In the genomic region with DNA sequence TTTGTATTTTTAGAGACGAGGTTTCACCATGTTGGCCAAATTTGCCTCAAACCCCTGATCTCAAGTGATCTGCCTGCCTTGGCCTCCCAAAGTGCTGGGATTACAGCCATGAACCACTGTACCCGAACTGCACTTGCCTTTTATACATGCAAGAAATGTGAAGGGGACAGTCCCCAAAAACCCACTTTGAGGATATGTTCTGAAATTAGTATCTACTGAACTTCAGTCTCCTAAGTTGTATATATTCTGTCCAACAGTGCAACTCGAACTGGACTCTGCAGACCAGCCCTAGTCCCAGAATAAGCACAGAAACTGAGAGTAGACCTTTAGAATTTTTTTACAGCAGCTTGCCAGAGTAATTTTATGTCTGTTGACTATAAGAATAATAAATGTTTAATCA, we compare ENCODE assay signal across 27 cellular contexts. TPM values are rescaled to one million over a fixed set of nuclear protein-coding genes. Genes with fewer than 3 reads are reported as not detected.
A peak's percentile ranks its signal among the peaks of the same experiment; 100 is the strongest.
DNase-seq lines count a peak whose midpoint lies in the region; ATAC-seq and TF ChIP-seq lines count a peak whose summit lies in the region.
"Had no signal": no experiment of that assay in that cellular context is flagged by ENCODE, and none has a peak within 500 bp of the region (broad histone marks: within the 10 kb centered on the region; RNA-seq: fewer than 3 reads in every experiment).

No MANE protein-coding gene starts in this region.

- H3K27ac ChIP-seq in KMS-11, result no peak overlapping the region
- H3K27ac ChIP-seq: BLaER1 treated with 17β-estradiol and CSF1 and Interleukin-3, amounts not matched to agents 10 nM and 100 nM; pancreas; thyroid gland had no signal

- ATAC-seq in activated T-cell treated with anti-CD3 and anti-CD28 coated beads, Interleukin-2, amount 50 U/mL, for 4 hours, result peak; percentile 35 to 38
- ATAC-seq in stimulated activated naive B cell treated with anti-CD40 and anti-IgM and Interleukin-4, amounts not matched to agents 10 μg/mL and 1 μg/mL and 100 μg/mL, for 72 hours (replicated peaks), result peak; percentile 84 to 89
- ATAC-seq: left ventricle myocardium superior, pancreas, right cardiac atrium had no signal

- no peak overlapping the region for H2AFZ ChIP-seq in KMS-11 (ENCODE audit: low read depth)

- peak overlapping the region; percentile 15; the same call in 1 of the 2 replicates for H3K4me2 ChIP-seq in KMS-11
- H3K4me2 ChIP-seq: BLaER1 treated with 17β-estradiol and CSF1 and Interleukin-3, amounts not matched to agents 10 nM and 100 nM had no signal

- no peak for DNase-seq in activated T-cell treated with anti-CD3 and anti-CD28 coated beads, Interleukin-2, amount 50 U/mL, for 4 hours
- DNase-seq in activated T-cell treated with anti-CD3 and anti-CD28 coated beads, Interleukin-2, amount 50 U/mL, for 1 hour, result no peak
- DNase-seq in activated T-helper 1 cell treated with anti-CD3 and anti-CD28 coated beads, Interleukin-12 subunit alpha, Interleukin-12 subunit beta, Interleukin-2, Interleukin-4 antibody, amounts not matched to agents 30 ng/mL and 10 ng/mL and 1 ng/mL, durations not matched to agents 14 hours and 24 hours and 36 hours (ENCODE audit: low spot score), result no peak
- DNase-seq in stimulated activated naive B cell treated with anti-CD40 and anti-IgM and Interleukin-4, amounts not matched to agents 10 μg/mL and 1 μg/mL and 100 μg/mL, for 72 hours, result peak; percentile 43
- DNase-seq in nephron progenitor cell (no peak), NCI-H1092 (lab: John Stamatoyannopoulos, UW) (no peak), dedifferentiated amniotic fluid mesenchymal stem cell (ENCODE audit: extremely low spot score) (no peak)
- DNase-seq: ACHN; activated gamma-delta T cell treated with Interleukin-2 at 50 U/mL for 16 hours; central memory CD4-positive, alpha-beta T cell; dermis blood vessel endothelial cell; EL; left ventricle myocardium superior; NCI-H1048; NCI-H2029; NCI-H226; NCI-H748 treated with DMSO at 0.1 percent for 48 hours; pancreas; right cardiac atrium; spleen; stimulated activated CD4-positive, alpha-beta T cell treated with anti-CD3 and anti-CD28 coated beads, Interleukin-4, amount 100 ng/mL, for 1 hour; stimulated activated naive CD4-positive, alpha-beta T cell; thyroid gland had no signal

- peaks cover 87% of the 10 kb centered on the region for H3K4me1 Mint-ChIP-seq in activated T-cell treated with anti-CD3 and anti-CD28 coated beads, Interleukin-2, amount 50 U/mL, for 4 hours (ENCODE audit: low read depth)
- peaks cover 94% of the 10 kb centered on the region for H3K4me1 Mint-ChIP-seq in activated T-helper 1 cell treated with anti-CD3 and anti-CD28 coated beads, Interleukin-12 subunit alpha, Interleukin-12 subunit beta, Interleukin-2, Interleukin-4 antibody, amounts not matched to agents 30 ng/mL and 10 ng/mL and 1 ng/mL, durations not matched to agents 14 hours and 24 hours and 36 hours (ENCODE audit: low read depth)
- H3K4me1 Mint-ChIP-seq in stimulated activated naive B cell treated with anti-CD40 and anti-IgM and Interleukin-4, amounts not matched to agents 10 μg/mL and 1 μg/mL and 100 μg/mL, for 72 hours, result peaks cover 56 to 91% of the 10 kb centered on the region in 2 donors
- H3K4me1 Mint-ChIP-seq in nephron progenitor cell, result no peaks in the 10 kb centered on the region

- TF ChIP-seq CTCF in KMS-11 (conservative IDR thresholded peaks at IDR 0.05; ENCODE audit: low read depth, low read length) (no peak), nephron progenitor cell (IDR thresholded peaks at IDR 0.05) (no peak)

- intact Hi-C loops in activated T-helper 1 cell treated with anti-CD3 and anti-CD28 coated beads, Interleukin-12 subunit alpha, Interleukin-12 subunit beta, Interleukin-2, Interleukin-4 antibody, amounts not matched to agents 30 ng/mL and 10 ng/mL and 1 ng/mL, durations not matched to agents 14 hours and 24 hours and 36 hours (cut with micrococcal nuclease), result no loop called here

- H3K27me3 ChIP-seq in KMS-11 (ENCODE audit: insufficient read depth, low read depth), result no peaks in the 10 kb centered on the region
- H3K27me3 ChIP-seq: BLaER1 treated with 17β-estradiol and CSF1 and Interleukin-3, amounts not matched to agents 10 nM and 100 nM; pancreas; spleen; thyroid gland had no signal

- H3K27ac Mint-ChIP-seq in activated T-helper 1 cell treated with anti-CD3 and anti-CD28 coated beads, Interleukin-12 subunit alpha, Interleukin-12 subunit beta, Interleukin-2, Interleukin-4 antibody, amounts not matched to agents 30 ng/mL and 10 ng/mL and 1 ng/mL, durations not matched to agents 14 hours and 24 hours and 36 hours, result peak overlapping the region; percentile 77
- peak overlapping the region; percentile 92 for H3K27ac Mint-ChIP-seq in stimulated activated naive B cell treated with anti-CD40 and anti-IgM and Interleukin-4, amounts not matched to agents 10 μg/mL and 1 μg/mL and 100 μg/mL, for 72 hours
- H3K27ac Mint-ChIP-seq in nephron progenitor cell, result no peak overlapping the region
- H3K27ac Mint-ChIP-seq: mesothelial cell of epicardium, nephron had no signal

- H4K20me1 ChIP-seq in KMS-11 (ENCODE audit: insufficient read depth), result no peaks in the 10 kb centered on the region

- H3K4me3 ChIP-seq in KMS-11 (IDR thresholded peaks at IDR 0.05; ENCODE audit: insufficient read depth, low read depth, low read length), result no peak overlapping the region
- H3K4me3 ChIP-seq: BLaER1 treated with 17β-estradiol and CSF1 and Interleukin-3, amounts not matched to agents 10 nM and 100 nM; pancreas; spleen; thyroid gland had no signal

- peaks cover 57% of the 10 kb centered on the region for H3K36me3 Mint-ChIP-seq in activated T-cell treated with anti-CD3 and anti-CD28 coated beads, Interleukin-2, amount 50 U/mL, for 4 hours (ENCODE audit: insufficient read depth)
- peaks cover 46% of the 10 kb centered on the region for H3K36me3 Mint-ChIP-seq in activated T-helper 1 cell treated with anti-CD3 and anti-CD28 coated beads, Interleukin-12 subunit alpha, Interleukin-12 subunit beta, Interleukin-2, Interleukin-4 antibody, amounts not matched to agents 30 ng/mL and 10 ng/mL and 1 ng/mL, durations not matched to agents 14 hours and 24 hours and 36 hours (ENCODE audit: low read depth)
- H3K36me3 Mint-ChIP-seq in stimulated activated naive B cell treated with anti-CD40 and anti-IgM and Interleukin-4, amounts not matched to agents 10 μg/mL and 1 μg/mL and 100 μg/mL, for 72 hours, result peaks cover 20 to 37% of the 10 kb centered on the region in 2 donors
- H3K36me3 Mint-ChIP-seq in nephron progenitor cell (ENCODE audit: low read depth), result peaks cover 30% of the 10 kb centered on the region

- no peaks in the 10 kb centered on the region for H3K36me3 ChIP-seq in KMS-11 (ENCODE audit: insufficient read depth)
- H3K36me3 ChIP-seq: pancreas, thyroid gland had no signal

- H3K79me2 ChIP-seq in KMS-11 (ENCODE audit: insufficient read depth, low read depth), result no peaks in the 10 kb centered on the region

- no peak overlapping the region for H3K9ac ChIP-seq in KMS-11
- H3K9ac ChIP-seq: BLaER1 treated with 17β-estradiol and CSF1 and Interleukin-3, amounts not matched to agents 10 nM and 100 nM had no signal

- no peaks in the 10 kb centered on the region for H3K27me3 Mint-ChIP-seq in activated T-cell treated with anti-CD3 and anti-CD28 coated beads, Interleukin-2, amount 50 U/mL, for 4 hours (ENCODE audit: low read depth)
- H3K27me3 Mint-ChIP-seq in activated T-helper 1 cell treated with anti-CD3 and anti-CD28 coated beads, Interleukin-12 subunit alpha, Interleukin-12 subunit beta, Interleukin-2, Interleukin-4 antibody, amounts not matched to agents 30 ng/mL and 10 ng/mL and 1 ng/mL, durations not matched to agents 14 hours and 24 hours and 36 hours (ENCODE audit: insufficient read depth), result no peaks in the 10 kb centered on the region
- no peaks in the 10 kb centered on the region for H3K27me3 Mint-ChIP-seq in stimulated activated naive B cell treated with anti-CD40 and anti-IgM and Interleukin-4, amounts not matched to agents 10 μg/mL and 1 μg/mL and 100 μg/mL, for 72 hours
- H3K27me3 Mint-ChIP-seq in nephron progenitor cell (ENCODE audit: low read depth, poor library complexity), result no peaks in the 10 kb centered on the region

- H3K4me1 ChIP-seq in KMS-11 (ENCODE audit: low read depth, poor library complexity, severe bottlenecking), result peaks cover 42% of the 10 kb centered on the region
- H3K4me1 ChIP-seq: pancreas, thyroid gland had no signal

- peaks cover 19% of the 10 kb centered on the region for H3K9me3 Mint-ChIP-seq in activated T-cell treated with anti-CD3 and anti-CD28 coated beads, Interleukin-2, amount 50 U/mL, for 4 hours
- peaks cover 10% of the 10 kb centered on the region for H3K9me3 Mint-ChIP-seq in activated T-helper 1 cell treated with anti-CD3 and anti-CD28 coated beads, Interleukin-12 subunit alpha, Interleukin-12 subunit beta, Interleukin-2, Interleukin-4 antibody, amounts not matched to agents 30 ng/mL and 10 ng/mL and 1 ng/mL, durations not matched to agents 14 hours and 24 hours and 36 hours
- H3K9me3 Mint-ChIP-seq in stimulated activated naive B cell treated with anti-CD40 and anti-IgM and Interleukin-4, amounts not matched to agents 10 μg/mL and 1 μg/mL and 100 μg/mL, for 72 hours, result peaks cover 0 to 3% of the 10 kb centered on the region in 2 donors
- peaks cover 29% of the 10 kb centered on the region for H3K9me3 Mint-ChIP-seq in nephron progenitor cell

- peak overlapping the region; percentile 5 for H3K4me3 Mint-ChIP-seq in activated T-cell treated with anti-CD3 and anti-CD28 coated beads, Interleukin-2, amount 50 U/mL, for 4 hours
- peak overlapping the region; percentile 54 for H3K4me3 Mint-ChIP-seq in activated T-helper 1 cell treated with anti-CD3 and anti-CD28 coated beads, Interleukin-12 subunit alpha, Interleukin-12 subunit beta, Interleukin-2, Interleukin-4 antibody, amounts not matched to agents 30 ng/mL and 10 ng/mL and 1 ng/mL, durations not matched to agents 14 hours and 24 hours and 36 hours
- H3K4me3 Mint-ChIP-seq in stimulated activated naive B cell treated with anti-CD40 and anti-IgM and Interleukin-4, amounts not matched to agents 10 μg/mL and 1 μg/mL and 100 μg/mL, for 72 hours, result peak overlapping the region; percentile 57 to 62
- no peak overlapping the region for H3K4me3 Mint-ChIP-seq in nephron progenitor cell
- H3K4me3 Mint-ChIP-seq: mesothelial cell of epicardium, nephron had no signal

RNA-seq across cellular contexts. Expression of gene BACH2, which starts 28.5 kb away (rescaled TPM):
- 100 to 1,000 TPM in 2 of 3 donors, 10 to 100 TPM in 1; 96.5 to 118 (median 111) TPM for total RNA-seq in activated T-cell treated with anti-CD3 and anti-CD28 coated beads, Interleukin-2, amount 50 U/mL, for 4 hours
- 68.1 and 71.2 TPM in 2 replicates for total RNA-seq in activated T-helper 1 cell treated with anti-CD3 and anti-CD28 coated beads, Interleukin-12 subunit alpha, Interleukin-12 subunit beta, Interleukin-2, Interleukin-4 antibody, amounts not matched to agents 30 ng/mL and 10 ng/mL and 1 ng/mL, durations not matched to agents 14 hours and 24 hours and 36 hours
